Comparison of ENCODE assay signal across 8 cellular contexts in genomic region chr9:17578911-17579793, GRCh38. TPM values are rescaled to one million over a fixed set of nuclear protein-coding genes. Genes with fewer than 3 reads are reported as not detected.
DNase-seq lines count a peak whose midpoint lies in the region; ATAC-seq and TF ChIP-seq lines count a peak whose summit lies in the region.

Gene SH3GL2, plus strand, starts transcription at chr9:17579066.

- H3K4me3 ChIP-seq in breast epithelium (peak within 1 kb of the TSS; percentile 45 to 67 (median 49)), spleen (peak within 1 kb of the TSS in 7 of 8 donors; percentile 18 to 63 (median 35))

- TF ChIP-seq POLR2A in breast epithelium (IDR thresholded peaks at IDR 0.05) (no peak), spleen (IDR thresholded peaks at IDR 0.05) (no peak)

- H3K4me1 ChIP-seq in breast epithelium (no peaks in the 10 kb centered on the region), spleen (peaks cover 5 to 16% (median 11%) of the 10 kb centered on the region in 6 donors)

- peak; percentile 39 for DNase-seq in EH (ENCODE audit: low read depth)
- DNase-seq in NCI-H2227 treated with DMSO at 0.1 percent for 48 hours (lab: John Stamatoyannopoulos, UW): peak; percentile 21
- DNase-seq in breast epithelium (ENCODE audit: low spot score in 2 of 2): no peak
- peak; percentile 14 for DNase-seq in iris pigment epithelial cell (ENCODE audit: low read depth)
- no peak for DNase-seq in spleen
- no peak for DNase-seq in T-helper 9 cell

- H3K27me3 ChIP-seq in breast epithelium (peaks cover 0 to 35% of the 10 kb centered on the region in 2 donors), spleen (replicated peaks in 1 of 7) (peaks cover 0 to 59% (median 36%) of the 10 kb centered on the region in 7 donors)

- H3K9me3 ChIP-seq in breast epithelium: no peaks in the 10 kb centered on the region
- peaks cover 0 to 4% (median 0%) of the 10 kb centered on the region in 8 donors for H3K9me3 ChIP-seq in spleen

- TF ChIP-seq CTCF in breast epithelium (IDR thresholded peaks at IDR 0.05) (no peak), spleen (IDR thresholded peaks at IDR 0.05 in 8 of 11, conservative IDR thresholded peaks at IDR 0.05 in 3 of 11) (no peak)

- H3K36me3 ChIP-seq in breast epithelium: no peaks in the 10 kb centered on the region
- no peaks in the 10 kb centered on the region for H3K36me3 ChIP-seq in spleen

- 1 to 8% (median 3%) methylated on average over 20 to 109 of the region's 109 CpGs for WGBS in spleen, 5 donors

- H3K27ac ChIP-seq in breast epithelium (no peak within 1 kb of the TSS), spleen (no peak within 1 kb of the TSS)

- peak; percentile 59 for ATAC-seq in HG02588 (IDR thresholded peaks at IDR 0.05; ENCODE audit: unreplicated experiment)
- no peak for ATAC-seq in HG02938 (IDR thresholded peaks at IDR 0.05; ENCODE audit: unreplicated experiment)

- intact Hi-C loops in breast epithelium (cut with DNase I; ENCODE audit: low total_unique reads) (no loop called here), spleen (cut with DNase I; ENCODE audit: low total_unique reads) (no loop called here)

RNA-seq across cellular contexts. Expression of gene SH3GL2, which starts in this region (rescaled TPM):
- total RNA-seq in breast epithelium: under 1 TPM in 2 of 3 donors, not detected in 1; under 0.01 to 0.16 TPM
- not detected for total RNA-seq in spleen
- under 1 TPM in 1 of 3 donors, not detected in 2; 0.02 TPM for polyA plus RNA-seq in spleen

Comparison
In these comparisons a context has a peak if more than half of its experiments do, and no peak if none do; other contexts are left out.
1. DNase-seq: peak in EH (single experiment), NCI-H2227 treated with DMSO at 0.1 percent for 48 hours (single experiment) and iris pigment epithelial cell (single experiment); none in breast epithelium (0 of 2), spleen (single experiment) and T-helper 9 cell (single experiment).